In genomic region chr10:22023508-22023907, GRCh38 we compare ENCODE assay signal across 13 cellular contexts.
"Had no signal": no experiment of that assay in that cellular context is flagged by ENCODE, and none has a peak within 500 bp of the region (broad histone marks: within the 10 kb centered on the region; RNA-seq: fewer than 3 reads in every experiment).

No MANE protein-coding gene starts in this region.

- H3K9me3 Mint-ChIP-seq: activated T-cell treated with anti-CD3 and anti-CD28 coated beads, Interleukin-2, amount 50 U/mL, for 4 hours had no signal

- H3K27ac Mint-ChIP-seq: progenitor cell of endocrine pancreas had no signal

- H3K27me3 ChIP-seq: gastroesophageal sphincter, heart left ventricle, left lung, right atrium auricular region, upper lobe of right lung had no signal

- H3K36me3 ChIP-seq: gastroesophageal sphincter, heart left ventricle, left lung, right atrium auricular region, thoracic aorta, upper lobe of right lung had no signal

- H3K27ac ChIP-seq: gastroesophageal sphincter, heart left ventricle, left lung, right atrium auricular region, thoracic aorta, upper lobe of right lung, VCaP had no signal

- ATAC-seq: gastroesophageal sphincter had no signal

- H3K4me1 ChIP-seq: upper lobe of right lung had no signal

- DNase-seq: activated CD4-positive, alpha-beta T cell treated with anti-CD3 and anti-CD28 coated beads for 1 hour; cerebellar nuclear complex; cortex of kidney; left lung; midbrain; upper lobe of right lung had no signal

- H3K4me3 ChIP-seq: gastroesophageal sphincter, heart left ventricle, left lung, upper lobe of right lung had no signal

- H3K9me3 ChIP-seq: heart left ventricle, left lung, right atrium auricular region, thoracic aorta, upper lobe of right lung had no signal
